Comparison of ENCODE assay signal across 27 cellular contexts in genomic region chr22:45067731-45068130, GRCh38. TPM values are rescaled to one million over a fixed set of nuclear protein-coding genes. Genes with fewer than 3 reads are reported as not detected.
"Had no signal": no experiment of that assay in that cellular context is flagged by ENCODE, and none has a peak within 500 bp of the region (broad histone marks: within the 10 kb centered on the region; RNA-seq: fewer than 3 reads in every experiment).

No MANE protein-coding gene starts in this region.

- FAIRE-seq: endometrium, frontal cortex had no signal

- H3K4me2 ChIP-seq: smooth muscle cell had no signal

- H3K9ac ChIP-seq: parathyroid adenoma had no signal

- H3K36me3 ChIP-seq: lower lobe of right lung, right lobe of liver, thoracic aorta, transverse colon, upper lobe of right lung, vagina had no signal

- H3K4me3 Mint-ChIP-seq: effector memory CD8-positive, alpha-beta T cell; immature natural killer cell; memory B cell; natural killer cell; stimulated activated memory B cell treated with anti-CD40 and anti-IgM and Interleukin-4, amounts not matched to agents 10 μg/mL and 1 μg/mL and 100 μg/mL, for 72 hours had no signal

- DNase-seq: cerebellar nuclear complex; cortex of kidney; effector memory CD8-positive, alpha-beta T cell; erythroblast; hypothalamus; immature natural killer cell; islet precursor cell; left ventricle myocardium superior; lower lobe of right lung; natural killer cell; occipital lobe; right lobe of liver; stimulated activated CD4-positive, alpha-beta T cell treated with anti-CD3 and anti-CD28 coated beads, Interleukin-4, amount 100 ng/mL, for 4 hours; stimulated activated naive CD8-positive, alpha-beta T cell treated with anti-CD3 and anti-CD28 coated beads, Interleukin-15, Interleukin-2, amounts not matched to agents 100 U/mL and 50 U/mL, for 24 hours; transverse colon; upper lobe of right lung had no signal

- H2AFZ ChIP-seq: parathyroid adenoma had no signal

- H3K36me3 Mint-ChIP-seq: immature natural killer cell; memory B cell; natural killer cell; stimulated activated memory B cell treated with anti-CD40 and anti-IgM and Interleukin-4, amounts not matched to agents 10 μg/mL and 1 μg/mL and 100 μg/mL, for 72 hours had no signal

- H3K27ac Mint-ChIP-seq: effector memory CD8-positive, alpha-beta T cell; immature natural killer cell; memory B cell; natural killer cell; progenitor cell of endocrine pancreas; stimulated activated memory B cell treated with anti-CD40 and anti-IgM and Interleukin-4, amounts not matched to agents 10 μg/mL and 1 μg/mL and 100 μg/mL, for 72 hours had no signal

- H3K4me3 ChIP-seq: lower lobe of right lung, right lobe of liver, smooth muscle cell, thoracic aorta, transverse colon, upper lobe of right lung, vagina had no signal

- H3K4me1 ChIP-seq: lower lobe of right lung, parathyroid adenoma, right lobe of liver, transverse colon, upper lobe of right lung had no signal

- H3K27ac ChIP-seq: lower lobe of right lung, parathyroid adenoma, right lobe of liver, thoracic aorta, transverse colon, upper lobe of right lung, vagina had no signal

- H3K9me3 Mint-ChIP-seq: effector memory CD8-positive, alpha-beta T cell; natural killer cell had no signal

- H3K79me2 ChIP-seq: parathyroid adenoma had no signal

- H3K9me3 ChIP-seq: lower lobe of right lung, right lobe of liver, thoracic aorta, transverse colon, upper lobe of right lung, vagina had no signal

- H3K4me1 Mint-ChIP-seq: immature natural killer cell, memory B cell, natural killer cell had no signal

- H3K27me3 ChIP-seq: right lobe of liver, vagina had no signal

RNA-seq across cellular contexts. Expression of gene PHF21B, which starts 57.9 kb away (rescaled TPM):
- total RNA-seq: fibroblast of villous mesenchyme, lower lobe of right lung, mononuclear cell, natural killer cell, right lobe of liver, transverse colon had no signal
- polyA plus RNA-seq: immature natural killer cell had no signal
